ENCODE assay signal across 8 cellular contexts in genomic region chr16:2775765-2776499, GRCh38. TPM values are rescaled to one million over a fixed set of nuclear protein-coding genes. Genes with fewer than 3 reads are reported as not detected.
DNase-seq lines count a peak whose midpoint lies in the region; ATAC-seq and TF ChIP-seq lines count a peak whose summit lies in the region.

No MANE protein-coding gene starts in this region.

- peak overlapping the region; percentile 91 to 97 (median 94) for H3K4me3 Mint-ChIP-seq in naive thymus-derived CD4-positive, alpha-beta T cell

- TF ChIP-seq CTCF in AG09309 (IDR thresholded peaks at IDR 0.05; ENCODE audit: control insufficient read depth, insufficient read depth, low read depth, low read length, missing control alignments) (no peak), MM.1S (IDR thresholded peaks at IDR 0.05; ENCODE audit: low read length) (no peak), GM10266 (IDR thresholded peaks at IDR 0.05; ENCODE audit: control insufficient read depth, insufficient read depth, low read depth, missing control alignments) (no peak)

- DNase-seq in AG09309 (ENCODE audit: low read depth) (no peak), MM.1S (no peak), GM10266 (ENCODE audit: extremely low spot score) (no peak), NCI-H526 treated with DMSO at 0.1 percent for 48 hours (lab: John Stamatoyannopoulos, UW) (no peak), amygdala (lab: John Stamatoyannopoulos, UW) (no peak)
- peak in 1 of 9 donors; percentile 3 for DNase-seq in naive thymus-derived CD4-positive, alpha-beta T cell

- H3K36me3 ChIP-seq in MM.1S (replicated peaks; ENCODE audit: insufficient read depth, low read length): 0 out of 2 replicates have a peak, but pooled peaks cover 3% of the 10 kb centered on the region
- peaks cover 15% of the 10 kb centered on the region for H3K36me3 ChIP-seq in ectodermal cell (ENCODE audit: control insufficient read depth, insufficient read depth, low read length)
- H3K36me3 ChIP-seq in naive thymus-derived CD4-positive, alpha-beta T cell (ENCODE audit: control insufficient read depth in 2 of 3, insufficient read depth in 3 of 3, low read length in 3 of 3): peaks cover 5 to 51% (median 6%) of the 10 kb centered on the region in 3 experiments

- H3K9me2 ChIP-seq in MM.1S (replicated peaks; ENCODE audit: insufficient read depth, low read length): no peaks in the 10 kb centered on the region

- peaks cover 4 to 16% (median 9%) of the 10 kb centered on the region in 5 donors for H3K36me3 Mint-ChIP-seq in naive thymus-derived CD4-positive, alpha-beta T cell

- 64 to 68% methylated on average over 11 of the region's 11 CpGs for WGBS in ectodermal cell, 2 experiments

- peaks cover 14% of the 10 kb centered on the region; the same call in 1 of the 2 replicates for H3K4me1 ChIP-seq in MM.1S (ENCODE audit: low read length)
- H3K4me1 ChIP-seq in ectodermal cell (ENCODE audit: control insufficient read depth, insufficient read depth, low read length): no peaks in the 10 kb centered on the region
- peaks cover 19 to 24% of the 10 kb centered on the region in 2 donors for H3K4me1 ChIP-seq in naive thymus-derived CD4-positive, alpha-beta T cell (ENCODE audit: control insufficient read depth in 2 of 2, insufficient read depth in 2 of 2, low read length in 2 of 2)

- intact Hi-C loops in naive thymus-derived CD4-positive, alpha-beta T cell (cut with micrococcal nuclease): loop anchor here (2.0 to 10.0 kb wide), 6 partner anchors 91 to 619 kb away; partner anchors contain the start of genes FLYWCH2 (in 1 of the 2), RNPS1 (in 1 of the 2), TRAF7 (in 1 of the 2) and ZNF213 (in 1 of the 2)

- POLR2A ChIA-PET in naive thymus-derived CD4-positive, alpha-beta T cell (lab: Charles Lee): interaction anchor here (0.8 to 3.9 kb wide), 6 partner anchors 8 to 255 kb away, joined by 3 to 50 read pairs (median 4); partner anchors contain the start of gene SRRM2

- peak overlapping the region; percentile 92 to 99 (median 95) for H3K27ac Mint-ChIP-seq in naive thymus-derived CD4-positive, alpha-beta T cell

- H3K9ac ChIP-seq in MM.1S (ENCODE audit: low read length): peak overlapping the region; percentile 79; the same call in 1 of the 2 replicates

- H3F3A ChIP-seq in MM.1S (ENCODE audit: insufficient read depth, low read length): peaks cover 19% of the 10 kb centered on the region; the same call in 1 of the 2 replicates

- H3K27ac ChIP-seq in MM.1S (ENCODE audit: low read length): no peak overlapping the region
- H3K27ac ChIP-seq in ectodermal cell (ENCODE audit: insufficient read depth, low read depth, low read length, poor library complexity, severe bottlenecking): no peak overlapping the region
- H3K27ac ChIP-seq in naive thymus-derived CD4-positive, alpha-beta T cell (ENCODE audit: low read depth, low read length): peak overlapping the region; percentile 86

- ATAC-seq in naive thymus-derived CD4-positive, alpha-beta T cell: no peak
- ATAC-seq in GM18511 (IDR thresholded peaks at IDR 0.05; ENCODE audit: unreplicated experiment): no peak

- peak overlapping the region; percentile 81 for H3K4me2 ChIP-seq in MM.1S (ENCODE audit: low read depth, low read length)

- peaks cover 0 to 2% (median 0%) of the 10 kb centered on the region in 11 donors for H3K9me3 Mint-ChIP-seq in naive thymus-derived CD4-positive, alpha-beta T cell

- H3K9me3 ChIP-seq in MM.1S (replicated peaks; ENCODE audit: insufficient read depth, low read length) (no peaks in the 10 kb centered on the region), ectodermal cell (ENCODE audit: control insufficient read depth, low read length) (no peaks in the 10 kb centered on the region)
- no peaks in the 10 kb centered on the region for H3K9me3 ChIP-seq in naive thymus-derived CD4-positive, alpha-beta T cell (ENCODE audit: control insufficient read depth in 2 of 3, low read length in 3 of 3)

- H3K27me3 ChIP-seq in MM.1S (replicated peaks; ENCODE audit: insufficient read depth, low read length) (no peaks in the 10 kb centered on the region), ectodermal cell (ENCODE audit: control insufficient read depth, insufficient read depth, low read length, poor library complexity, severe bottlenecking) (no peaks in the 10 kb centered on the region)
- H3K27me3 ChIP-seq in naive thymus-derived CD4-positive, alpha-beta T cell (ENCODE audit: control insufficient read depth in 2 of 2, insufficient read depth in 2 of 2, low read length in 2 of 2): no peaks in the 10 kb centered on the region

- peaks cover 37% of the 10 kb centered on the region for H3K79me2 ChIP-seq in MM.1S (ENCODE audit: low read length)

- H3K4me1 Mint-ChIP-seq in naive thymus-derived CD4-positive, alpha-beta T cell: peaks cover 20 to 57% (median 38%) of the 10 kb centered on the region in 7 donors

- no peaks in the 10 kb centered on the region for H3K27me3 Mint-ChIP-seq in naive thymus-derived CD4-positive, alpha-beta T cell

- H3K4me3 ChIP-seq in AG09309 (ENCODE audit: control insufficient read depth, low read depth, low read length): peak overlapping the region; percentile 82
- H3K4me3 ChIP-seq in MM.1S (ENCODE audit: low read length): peak overlapping the region; percentile 99
- H3K4me3 ChIP-seq in ectodermal cell (ENCODE audit: insufficient read depth, low read depth, low read length): peak overlapping the region; percentile 59
- H3K4me3 ChIP-seq in naive thymus-derived CD4-positive, alpha-beta T cell (ENCODE audit: low read length): peak overlapping the region; percentile 72

- no peak overlapping the region for H2AFZ ChIP-seq in MM.1S (ENCODE audit: low read length)

- no peaks in the 10 kb centered on the region for H4K20me1 ChIP-seq in MM.1S (ENCODE audit: insufficient read depth, low read length)

- CTCF ChIA-PET in naive thymus-derived CD4-positive, alpha-beta T cell (lab: Charles Lee): no interaction called here

RNA-seq across cellular contexts. Expression of gene ELOB, which starts 1.1 kb away (rescaled TPM):
- polyA plus RNA-seq in ectodermal cell (2013, experiment 1 of 4): 218 TPM
- 219 TPM for polyA plus RNA-seq in ectodermal cell (2013, experiment 2 of 4)
- 229 TPM for polyA plus RNA-seq in ectodermal cell (2013, experiment 3 of 4)
- polyA plus RNA-seq in ectodermal cell (2013, experiment 4 of 4): 227 TPM
- 100 to 1,000 TPM in 2 of 5 experiments, 10 to 100 TPM in 3; 65.3 to 242 (median 99.3) TPM for total RNA-seq in naive thymus-derived CD4-positive, alpha-beta T cell
- 100 to 1,000 TPM; 136 to 252 TPM for polyA plus RNA-seq in naive thymus-derived CD4-positive, alpha-beta T cell

RNA-seq across cellular contexts. Expression of gene PRSS33, which starts 11.4 kb away (rescaled TPM):
- not detected for polyA plus RNA-seq in ectodermal cell (2013, experiment 1 of 4)
- polyA plus RNA-seq in ectodermal cell (2013, experiment 2 of 4): 0.36 TPM
- 0.53 TPM for polyA plus RNA-seq in ectodermal cell (2013, experiment 3 of 4)
- 0.61 TPM for polyA plus RNA-seq in ectodermal cell (2013, experiment 4 of 4)
- under 1 TPM in 1 of 5 experiments, not detected in 4; 0.19 TPM for total RNA-seq in naive thymus-derived CD4-positive, alpha-beta T cell
- polyA plus RNA-seq in naive thymus-derived CD4-positive, alpha-beta T cell: not detected

RNA-seq across cellular contexts. Expression of gene PRSS41, which starts 22.3 kb away (rescaled TPM):
- not detected for polyA plus RNA-seq in ectodermal cell (2013, experiment 1 of 4)
- not detected for polyA plus RNA-seq in ectodermal cell (2013, experiment 2 of 4)
- polyA plus RNA-seq in ectodermal cell (2013, experiment 3 of 4): not detected
- polyA plus RNA-seq in ectodermal cell (2013, experiment 4 of 4): not detected
- not detected for total RNA-seq in naive thymus-derived CD4-positive, alpha-beta T cell
- polyA plus RNA-seq in naive thymus-derived CD4-positive, alpha-beta T cell: not detected

RNA-seq across cellular contexts. Expression of gene SRRM2, which starts 23.5 kb away (rescaled TPM):
- 666 TPM for polyA plus RNA-seq in ectodermal cell (2013, experiment 1 of 4)
- polyA plus RNA-seq in ectodermal cell (2013, experiment 2 of 4): 703 TPM
- 464 TPM for polyA plus RNA-seq in ectodermal cell (2013, experiment 3 of 4)
- 553 TPM for polyA plus RNA-seq in ectodermal cell (2013, experiment 4 of 4)
- total RNA-seq in naive thymus-derived CD4-positive, alpha-beta T cell: 1,000 to 10,000 TPM in 4 of 5 experiments, 100 to 1,000 TPM in 1; 590 to 1,259 (median 1,020) TPM
- 100 to 1,000 TPM in 1 of 2 donors, 10 to 100 TPM in 1; 52.1 to 119 TPM for polyA plus RNA-seq in naive thymus-derived CD4-positive, alpha-beta T cell

RNA-seq across cellular contexts. Expression of gene PRSS21, which starts 41.1 kb away (rescaled TPM):
- not detected for polyA plus RNA-seq in ectodermal cell (2013, experiment 1 of 4)
- not detected for polyA plus RNA-seq in ectodermal cell (2013, experiment 2 of 4)
- not detected for polyA plus RNA-seq in ectodermal cell (2013, experiment 3 of 4)
- not detected for polyA plus RNA-seq in ectodermal cell (2013, experiment 4 of 4)
- 1 to 10 TPM in 4 of 5 experiments, not detected in 1; 1.1 to 7.9 (median 1.4) TPM for total RNA-seq in naive thymus-derived CD4-positive, alpha-beta T cell
- polyA plus RNA-seq in naive thymus-derived CD4-positive, alpha-beta T cell: 10 to 100 TPM in 1 of 2 donors, 1 to 10 TPM in 1; 1.9 to 11.2 TPM
